In the genomic region with DNA sequence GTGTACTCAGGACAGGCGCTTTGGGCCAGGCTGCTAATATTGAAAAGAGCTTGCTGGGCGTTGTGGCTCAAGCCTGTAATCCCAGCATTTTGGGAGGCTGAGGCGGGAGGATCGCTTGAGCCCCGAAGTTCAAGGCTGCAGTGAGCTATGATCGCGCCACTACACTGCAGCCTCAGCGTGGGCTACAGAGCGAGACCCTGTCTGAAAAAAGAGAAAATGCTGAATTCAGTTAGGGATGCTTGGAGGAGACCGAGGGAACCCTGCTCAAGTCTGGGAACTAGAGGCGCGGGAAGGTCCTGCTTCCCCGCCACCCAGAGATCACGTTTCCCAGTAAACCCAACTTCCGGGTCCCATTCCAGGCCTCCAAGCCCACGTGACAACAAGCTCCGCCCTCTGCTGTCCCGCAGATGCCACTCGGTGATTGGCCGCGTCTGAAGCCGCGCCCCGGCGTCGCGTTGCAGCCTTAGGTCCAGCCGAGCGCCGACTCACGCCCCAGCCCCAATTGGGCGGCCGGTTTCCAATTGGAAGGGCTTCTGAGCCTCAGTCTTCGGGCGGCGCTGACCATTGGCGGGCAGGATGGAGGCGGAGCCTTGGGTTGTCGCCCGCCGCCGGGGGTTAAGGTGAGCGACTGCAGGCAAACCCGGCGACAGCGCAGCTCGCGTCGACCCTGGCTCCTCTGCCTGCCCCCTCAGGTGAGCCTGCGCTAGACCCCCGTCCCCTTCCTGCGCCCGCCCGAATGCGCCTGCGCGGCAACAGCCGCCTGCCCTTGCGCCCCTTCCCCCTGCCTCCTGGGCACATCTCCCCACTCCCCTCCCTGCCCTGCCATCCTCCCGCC, we compare ENCODE assay signal across 1 cellular context.
TF ChIP-seq lines count a peak whose summit lies in the region.

A gene with protein sequence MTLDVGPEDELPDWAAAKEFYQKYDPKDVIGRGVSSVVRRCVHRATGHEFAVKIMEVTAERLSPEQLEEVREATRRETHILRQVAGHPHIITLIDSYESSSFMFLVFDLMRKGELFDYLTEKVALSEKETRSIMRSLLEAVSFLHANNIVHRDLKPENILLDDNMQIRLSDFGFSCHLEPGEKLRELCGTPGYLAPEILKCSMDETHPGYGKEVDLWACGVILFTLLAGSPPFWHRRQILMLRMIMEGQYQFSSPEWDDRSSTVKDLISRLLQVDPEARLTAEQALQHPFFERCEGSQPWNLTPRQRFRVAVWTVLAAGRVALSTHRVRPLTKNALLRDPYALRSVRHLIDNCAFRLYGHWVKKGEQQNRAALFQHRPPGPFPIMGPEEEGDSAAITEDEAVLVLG (plus strand): TSS at position 627 of the 835 bp plus-strand sequence. CDS start 396 bp downstream, outside the sequence.

TF ChIP-seq in HepG2, 621 proteins besides CTCF, POLR2A, EP300 and RAD21 (continued from another document and continues in another):
- TF ChIP-seq, protein P1, sequence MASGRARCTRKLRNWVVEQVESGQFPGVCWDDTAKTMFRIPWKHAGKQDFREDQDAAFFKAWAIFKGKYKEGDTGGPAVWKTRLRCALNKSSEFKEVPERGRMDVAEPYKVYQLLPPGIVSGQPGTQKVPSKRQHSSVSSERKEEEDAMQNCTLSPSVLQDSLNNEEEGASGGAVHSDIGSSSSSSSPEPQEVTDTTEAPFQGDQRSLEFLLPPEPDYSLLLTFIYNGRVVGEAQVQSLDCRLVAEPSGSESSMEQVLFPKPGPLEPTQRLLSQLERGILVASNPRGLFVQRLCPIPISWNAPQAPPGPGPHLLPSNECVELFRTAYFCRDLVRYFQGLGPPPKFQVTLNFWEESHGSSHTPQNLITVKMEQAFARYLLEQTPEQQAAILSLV (CRISPR knock-in tag; IDR thresholded peaks at IDR 0.05; ENCODE audit: borderline replicate concordance): no peak; the same call in 1 of the 2 replicates
- no peak; the same call in 1 of the 2 replicates for TF ChIP-seq AHR (CRISPR knock-in tag; IDR thresholded peaks at IDR 0.05)
- TF ChIP-seq ZNF253 (CRISPR knock-in tag; IDR thresholded peaks at IDR 0.05; ENCODE audit: borderline replicate concordance): no peak
- no peak for TF ChIP-seq CBX2 (IDR thresholded peaks at IDR 0.05; ENCODE audit: low read depth, low read length)
- TF ChIP-seq CBX2 (CRISPR knock-in tag; IDR thresholded peaks at IDR 0.05; ENCODE audit: low read depth): no peak; the same call in 1 of the 2 replicates
- TF ChIP-seq THAP11 (CRISPR knock-in tag; IDR thresholded peaks at IDR 0.05): peak; percentile 89
- peak; percentile 30; the same call in 1 of the 2 replicates for TF ChIP-seq SOX5 (CRISPR knock-in tag; IDR thresholded peaks at IDR 0.05; ENCODE audit: borderline replicate concordance)
- TF ChIP-seq TAF1 (CRISPR knock-in tag; IDR thresholded peaks at IDR 0.05): peak; percentile 99
- TF ChIP-seq, protein P2, sequence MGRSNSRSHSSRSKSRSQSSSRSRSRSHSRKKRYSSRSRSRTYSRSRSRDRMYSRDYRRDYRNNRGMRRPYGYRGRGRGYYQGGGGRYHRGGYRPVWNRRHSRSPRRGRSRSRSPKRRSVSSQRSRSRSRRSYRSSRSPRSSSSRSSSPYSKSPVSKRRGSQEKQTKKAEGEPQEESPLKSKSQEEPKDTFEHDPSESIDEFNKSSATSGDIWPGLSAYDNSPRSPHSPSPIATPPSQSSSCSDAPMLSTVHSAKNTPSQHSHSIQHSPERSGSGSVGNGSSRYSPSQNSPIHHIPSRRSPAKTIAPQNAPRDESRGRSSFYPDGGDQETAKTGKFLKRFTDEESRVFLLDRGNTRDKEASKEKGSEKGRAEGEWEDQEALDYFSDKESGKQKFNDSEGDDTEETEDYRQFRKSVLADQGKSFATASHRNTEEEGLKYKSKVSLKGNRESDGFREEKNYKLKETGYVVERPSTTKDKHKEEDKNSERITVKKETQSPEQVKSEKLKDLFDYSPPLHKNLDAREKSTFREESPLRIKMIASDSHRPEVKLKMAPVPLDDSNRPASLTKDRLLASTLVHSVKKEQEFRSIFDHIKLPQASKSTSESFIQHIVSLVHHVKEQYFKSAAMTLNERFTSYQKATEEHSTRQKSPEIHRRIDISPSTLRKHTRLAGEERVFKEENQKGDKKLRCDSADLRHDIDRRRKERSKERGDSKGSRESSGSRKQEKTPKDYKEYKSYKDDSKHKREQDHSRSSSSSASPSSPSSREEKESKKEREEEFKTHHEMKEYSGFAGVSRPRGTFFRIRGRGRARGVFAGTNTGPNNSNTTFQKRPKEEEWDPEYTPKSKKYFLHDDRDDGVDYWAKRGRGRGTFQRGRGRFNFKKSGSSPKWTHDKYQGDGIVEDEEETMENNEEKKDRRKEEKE (IDR thresholded peaks at IDR 0.05): no peak
- peak; percentile 75; the same call in 1 of the 2 replicates for TF ChIP-seq GATA4 (IDR thresholded peaks at IDR 0.05; ENCODE audit: borderline replicate concordance, low read depth)
- TF ChIP-seq ZFY (CRISPR knock-in tag; IDR thresholded peaks at IDR 0.05): peak; percentile 75
- no peak for TF ChIP-seq LBX2 (CRISPR knock-in tag; IDR thresholded peaks at IDR 0.05; ENCODE audit: borderline replicate concordance)
- no peak for TF ChIP-seq ZNF883 (CRISPR knock-in tag; IDR thresholded peaks at IDR 0.05; ENCODE audit: not compliant biosample characterization)
- peak; percentile 79; the same call in 1 of the 2 replicates for TF ChIP-seq ZNF138 (CRISPR knock-in tag; IDR thresholded peaks at IDR 0.05; ENCODE audit: low read depth)
- TF ChIP-seq ZFAT (CRISPR knock-in tag; conservative IDR thresholded peaks at IDR 0.05): no peak
- peak; percentile 78 for TF ChIP-seq ZSCAN9 (CRISPR knock-in tag; IDR thresholded peaks at IDR 0.05; ENCODE audit: borderline replicate concordance)
- no peak for TF ChIP-seq ZNF263 (CRISPR knock-in tag; IDR thresholded peaks at IDR 0.05)
- TF ChIP-seq, protein P3, sequence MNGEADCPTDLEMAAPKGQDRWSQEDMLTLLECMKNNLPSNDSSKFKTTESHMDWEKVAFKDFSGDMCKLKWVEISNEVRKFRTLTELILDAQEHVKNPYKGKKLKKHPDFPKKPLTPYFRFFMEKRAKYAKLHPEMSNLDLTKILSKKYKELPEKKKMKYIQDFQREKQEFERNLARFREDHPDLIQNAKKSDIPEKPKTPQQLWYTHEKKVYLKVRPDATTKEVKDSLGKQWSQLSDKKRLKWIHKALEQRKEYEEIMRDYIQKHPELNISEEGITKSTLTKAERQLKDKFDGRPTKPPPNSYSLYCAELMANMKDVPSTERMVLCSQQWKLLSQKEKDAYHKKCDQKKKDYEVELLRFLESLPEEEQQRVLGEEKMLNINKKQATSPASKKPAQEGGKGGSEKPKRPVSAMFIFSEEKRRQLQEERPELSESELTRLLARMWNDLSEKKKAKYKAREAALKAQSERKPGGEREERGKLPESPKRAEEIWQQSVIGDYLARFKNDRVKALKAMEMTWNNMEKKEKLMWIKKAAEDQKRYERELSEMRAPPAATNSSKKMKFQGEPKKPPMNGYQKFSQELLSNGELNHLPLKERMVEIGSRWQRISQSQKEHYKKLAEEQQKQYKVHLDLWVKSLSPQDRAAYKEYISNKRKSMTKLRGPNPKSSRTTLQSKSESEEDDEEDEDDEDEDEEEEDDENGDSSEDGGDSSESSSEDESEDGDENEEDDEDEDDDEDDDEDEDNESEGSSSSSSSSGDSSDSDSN (CRISPR knock-in tag; IDR thresholded peaks at IDR 0.05): peak; percentile 81
- peak; percentile 79 for TF ChIP-seq HOXA3 (CRISPR knock-in tag; IDR thresholded peaks at IDR 0.05)
- peak; percentile 23; the same call in 1 of the 2 replicates for TF ChIP-seq ZFP36L1 (CRISPR knock-in tag; IDR thresholded peaks at IDR 0.05)
- peak; percentile 30; the same call in 1 of the 2 replicates for TF ChIP-seq NR2C2 (CRISPR knock-in tag; IDR thresholded peaks at IDR 0.05; ENCODE audit: borderline replicate concordance)
- peak; percentile 83 for TF ChIP-seq CREB1 (IDR thresholded peaks at IDR 0.05)
- peak; percentile 29; the same call in 1 of the 2 replicates for TF ChIP-seq CREB1 (CRISPR knock-in tag; IDR thresholded peaks at IDR 0.05)
- peak; percentile 35; the same call in 1 of the 2 replicates for TF ChIP-seq ZNF331 (CRISPR knock-in tag; IDR thresholded peaks at IDR 0.05)
- TF ChIP-seq KLF16 (CRISPR knock-in tag; IDR thresholded peaks at IDR 0.05): peak in 1 of 2 experiments; percentile 86; a peak in 2 of 4 replicates
- peak; percentile 85 for TF ChIP-seq ZGPAT (CRISPR knock-in tag; IDR thresholded peaks at IDR 0.05)
- TF ChIP-seq, protein P4, sequence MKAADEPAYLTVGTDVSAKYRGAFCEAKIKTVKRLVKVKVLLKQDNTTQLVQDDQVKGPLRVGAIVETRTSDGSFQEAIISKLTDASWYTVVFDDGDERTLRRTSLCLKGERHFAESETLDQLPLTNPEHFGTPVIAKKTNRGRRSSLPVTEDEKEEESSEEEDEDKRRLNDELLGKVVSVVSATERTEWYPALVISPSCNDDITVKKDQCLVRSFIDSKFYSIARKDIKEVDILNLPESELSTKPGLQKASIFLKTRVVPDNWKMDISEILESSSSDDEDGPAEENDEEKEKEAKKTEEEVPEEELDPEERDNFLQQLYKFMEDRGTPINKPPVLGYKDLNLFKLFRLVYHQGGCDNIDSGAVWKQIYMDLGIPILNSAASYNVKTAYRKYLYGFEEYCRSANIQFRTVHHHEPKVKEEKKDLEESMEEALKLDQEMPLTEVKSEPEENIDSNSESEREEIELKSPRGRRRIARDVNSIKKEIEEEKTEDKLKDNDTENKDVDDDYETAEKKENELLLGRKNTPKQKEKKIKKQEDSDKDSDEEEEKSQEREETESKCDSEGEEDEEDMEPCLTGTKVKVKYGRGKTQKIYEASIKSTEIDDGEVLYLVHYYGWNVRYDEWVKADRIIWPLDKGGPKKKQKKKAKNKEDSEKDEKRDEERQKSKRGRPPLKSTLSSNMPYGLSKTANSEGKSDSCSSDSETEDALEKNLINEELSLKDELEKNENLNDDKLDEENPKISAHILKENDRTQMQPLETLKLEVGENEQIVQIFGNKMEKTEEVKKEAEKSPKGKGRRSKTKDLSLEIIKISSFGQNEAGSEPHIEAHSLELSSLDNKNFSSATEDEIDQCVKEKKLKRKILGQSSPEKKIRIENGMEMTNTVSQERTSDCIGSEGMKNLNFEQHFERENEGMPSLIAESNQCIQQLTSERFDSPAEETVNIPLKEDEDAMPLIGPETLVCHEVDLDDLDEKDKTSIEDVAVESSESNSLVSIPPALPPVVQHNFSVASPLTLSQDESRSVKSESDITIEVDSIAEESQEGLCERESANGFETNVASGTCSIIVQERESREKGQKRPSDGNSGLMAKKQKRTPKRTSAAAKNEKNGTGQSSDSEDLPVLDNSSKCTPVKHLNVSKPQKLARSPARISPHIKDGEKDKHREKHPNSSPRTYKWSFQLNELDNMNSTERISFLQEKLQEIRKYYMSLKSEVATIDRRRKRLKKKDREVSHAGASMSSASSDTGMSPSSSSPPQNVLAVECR (CRISPR knock-in tag; IDR thresholded peaks at IDR 0.05; ENCODE audit: borderline replicate concordance): peak; percentile 94
- peak; percentile 98 for TF ChIP-seq SAP130 (CRISPR knock-in tag; IDR thresholded peaks at IDR 0.05; ENCODE audit: low read depth)
- no peak; the same call in 1 of the 2 replicates for TF ChIP-seq PPARG (CRISPR knock-in tag; conservative IDR thresholded peaks at IDR 0.05)
- TF ChIP-seq ARHGAP35 (CRISPR knock-in tag; IDR thresholded peaks at IDR 0.05; ENCODE audit: borderline replicate concordance): peak; percentile 13; the same call in 1 of the 2 replicates
- TF ChIP-seq ZNF205 (CRISPR knock-in tag; IDR thresholded peaks at IDR 0.05): no peak
- TF ChIP-seq, protein P5, sequence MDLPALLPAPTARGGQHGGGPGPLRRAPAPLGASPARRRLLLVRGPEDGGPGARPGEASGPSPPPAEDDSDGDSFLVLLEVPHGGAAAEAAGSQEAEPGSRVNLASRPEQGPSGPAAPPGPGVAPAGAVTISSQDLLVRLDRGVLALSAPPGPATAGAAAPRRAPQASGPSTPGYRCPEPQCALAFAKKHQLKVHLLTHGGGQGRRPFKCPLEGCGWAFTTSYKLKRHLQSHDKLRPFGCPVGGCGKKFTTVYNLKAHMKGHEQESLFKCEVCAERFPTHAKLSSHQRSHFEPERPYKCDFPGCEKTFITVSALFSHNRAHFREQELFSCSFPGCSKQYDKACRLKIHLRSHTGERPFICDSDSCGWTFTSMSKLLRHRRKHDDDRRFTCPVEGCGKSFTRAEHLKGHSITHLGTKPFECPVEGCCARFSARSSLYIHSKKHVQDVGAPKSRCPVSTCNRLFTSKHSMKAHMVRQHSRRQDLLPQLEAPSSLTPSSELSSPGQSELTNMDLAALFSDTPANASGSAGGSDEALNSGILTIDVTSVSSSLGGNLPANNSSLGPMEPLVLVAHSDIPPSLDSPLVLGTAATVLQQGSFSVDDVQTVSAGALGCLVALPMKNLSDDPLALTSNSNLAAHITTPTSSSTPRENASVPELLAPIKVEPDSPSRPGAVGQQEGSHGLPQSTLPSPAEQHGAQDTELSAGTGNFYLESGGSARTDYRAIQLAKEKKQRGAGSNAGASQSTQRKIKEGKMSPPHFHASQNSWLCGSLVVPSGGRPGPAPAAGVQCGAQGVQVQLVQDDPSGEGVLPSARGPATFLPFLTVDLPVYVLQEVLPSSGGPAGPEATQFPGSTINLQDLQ (CRISPR knock-in tag; IDR thresholded peaks at IDR 0.05): peak; percentile 29; the same call in 1 of the 2 replicates
- no peak for TF ChIP-seq ZNF558 (CRISPR knock-in tag; IDR thresholded peaks at IDR 0.05; ENCODE audit: borderline replicate concordance)
- peak; percentile 48; the same call in 1 of the 2 replicates for TF ChIP-seq HDAC2 (CRISPR knock-in tag; IDR thresholded peaks at IDR 0.05)
- 0 out of 2 replicates have a peak, but pooled peaks have one; percentile 33 for TF ChIP-seq ZFYVE20 (CRISPR knock-in tag; IDR thresholded peaks at IDR 0.05; ENCODE audit: borderline replicate concordance, low read depth)
- peak; percentile 96 for TF ChIP-seq BHLHE40 (IDR thresholded peaks at IDR 0.05; ENCODE audit: low read length)
- peak; percentile 57; the same call in 1 of the 2 replicates for TF ChIP-seq FOXJ3 (CRISPR knock-in tag; IDR thresholded peaks at IDR 0.05; ENCODE audit: borderline replicate concordance)
- TF ChIP-seq, protein P6, sequence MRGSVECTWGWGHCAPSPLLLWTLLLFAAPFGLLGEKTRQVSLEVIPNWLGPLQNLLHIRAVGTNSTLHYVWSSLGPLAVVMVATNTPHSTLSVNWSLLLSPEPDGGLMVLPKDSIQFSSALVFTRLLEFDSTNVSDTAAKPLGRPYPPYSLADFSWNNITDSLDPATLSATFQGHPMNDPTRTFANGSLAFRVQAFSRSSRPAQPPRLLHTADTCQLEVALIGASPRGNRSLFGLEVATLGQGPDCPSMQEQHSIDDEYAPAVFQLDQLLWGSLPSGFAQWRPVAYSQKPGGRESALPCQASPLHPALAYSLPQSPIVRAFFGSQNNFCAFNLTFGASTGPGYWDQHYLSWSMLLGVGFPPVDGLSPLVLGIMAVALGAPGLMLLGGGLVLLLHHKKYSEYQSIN (CRISPR knock-in tag; IDR thresholded peaks at IDR 0.05; ENCODE audit: borderline replicate concordance): no peak
- TF ChIP-seq ZNF34 (CRISPR knock-in tag; IDR thresholded peaks at IDR 0.05; ENCODE audit: borderline replicate concordance): no peak
